2 cellular contexts compared by ENCODE assay signal in the genomic region with DNA sequence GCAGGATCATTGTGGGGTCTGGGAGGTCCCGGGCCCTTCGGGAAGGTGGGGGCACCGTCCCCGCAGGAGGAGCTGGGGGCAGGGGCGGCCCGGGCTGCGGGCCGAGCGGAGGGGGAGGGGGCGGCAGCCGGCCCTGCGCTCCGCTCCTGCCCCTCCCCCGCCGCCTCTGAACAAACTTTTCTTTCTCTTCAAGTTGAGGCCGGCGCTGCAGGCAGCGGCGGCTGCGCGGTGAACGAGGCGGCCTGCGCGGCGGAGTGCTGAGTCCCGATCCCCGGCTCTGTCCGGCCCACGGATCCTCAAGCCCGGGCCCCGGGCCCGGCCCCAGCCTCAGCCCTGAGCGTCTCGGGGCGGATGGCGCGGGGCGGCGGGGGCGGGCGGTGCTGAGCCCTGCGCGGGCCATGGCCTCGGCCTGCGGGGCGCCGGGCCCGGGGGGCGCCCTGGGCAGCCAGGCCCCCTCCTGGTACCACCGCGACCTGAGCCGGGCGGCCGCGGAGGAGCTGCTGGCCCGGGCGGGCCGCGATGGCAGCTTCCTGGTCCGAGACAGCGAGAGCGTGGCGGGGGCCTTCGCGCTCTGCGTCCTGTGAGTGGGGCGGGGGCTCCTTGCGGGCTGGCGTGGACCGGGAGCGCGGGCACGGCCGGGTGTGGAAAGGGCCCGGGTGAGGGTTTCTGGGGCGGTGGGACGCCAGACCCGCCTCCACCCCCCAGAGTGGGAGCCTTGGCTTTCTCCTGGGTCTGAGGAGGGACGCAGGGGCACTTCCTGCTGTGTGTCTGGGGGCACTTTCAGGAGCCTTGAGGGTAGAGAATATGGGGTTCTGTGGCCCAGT.
A peak's percentile ranks its signal among the peaks of the same experiment; 100 is the strongest.
TF ChIP-seq lines count a peak whose summit lies in the region.

A gene with protein sequence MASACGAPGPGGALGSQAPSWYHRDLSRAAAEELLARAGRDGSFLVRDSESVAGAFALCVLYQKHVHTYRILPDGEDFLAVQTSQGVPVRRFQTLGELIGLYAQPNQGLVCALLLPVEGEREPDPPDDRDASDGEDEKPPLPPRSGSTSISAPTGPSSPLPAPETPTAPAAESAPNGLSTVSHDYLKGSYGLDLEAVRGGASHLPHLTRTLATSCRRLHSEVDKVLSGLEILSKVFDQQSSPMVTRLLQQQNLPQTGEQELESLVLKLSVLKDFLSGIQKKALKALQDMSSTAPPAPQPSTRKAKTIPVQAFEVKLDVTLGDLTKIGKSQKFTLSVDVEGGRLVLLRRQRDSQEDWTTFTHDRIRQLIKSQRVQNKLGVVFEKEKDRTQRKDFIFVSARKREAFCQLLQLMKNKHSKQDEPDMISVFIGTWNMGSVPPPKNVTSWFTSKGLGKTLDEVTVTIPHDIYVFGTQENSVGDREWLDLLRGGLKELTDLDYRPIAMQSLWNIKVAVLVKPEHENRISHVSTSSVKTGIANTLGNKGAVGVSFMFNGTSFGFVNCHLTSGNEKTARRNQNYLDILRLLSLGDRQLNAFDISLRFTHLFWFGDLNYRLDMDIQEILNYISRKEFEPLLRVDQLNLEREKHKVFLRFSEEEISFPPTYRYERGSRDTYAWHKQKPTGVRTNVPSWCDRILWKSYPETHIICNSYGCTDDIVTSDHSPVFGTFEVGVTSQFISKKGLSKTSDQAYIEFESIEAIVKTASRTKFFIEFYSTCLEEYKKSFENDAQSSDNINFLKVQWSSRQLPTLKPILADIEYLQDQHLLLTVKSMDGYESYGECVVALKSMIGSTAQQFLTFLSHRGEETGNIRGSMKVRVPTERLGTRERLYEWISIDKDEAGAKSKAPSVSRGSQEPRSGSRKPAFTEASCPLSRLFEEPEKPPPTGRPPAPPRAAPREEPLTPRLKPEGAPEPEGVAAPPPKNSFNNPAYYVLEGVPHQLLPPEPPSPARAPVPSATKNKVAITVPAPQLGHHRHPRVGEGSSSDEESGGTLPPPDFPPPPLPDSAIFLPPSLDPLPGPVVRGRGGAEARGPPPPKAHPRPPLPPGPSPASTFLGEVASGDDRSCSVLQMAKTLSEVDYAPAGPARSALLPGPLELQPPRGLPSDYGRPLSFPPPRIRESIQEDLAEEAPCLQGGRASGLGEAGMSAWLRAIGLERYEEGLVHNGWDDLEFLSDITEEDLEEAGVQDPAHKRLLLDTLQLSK (plus strand): TSS at position 181 of the 824 bp plus-strand sequence. CDS start 218 bp downstream, at position 399.

TF ChIP-seq in SK-N-SH, 30 proteins besides CTCF, POLR2A, EP300 and RAD21:
- TF ChIP-seq, protein P1, sequence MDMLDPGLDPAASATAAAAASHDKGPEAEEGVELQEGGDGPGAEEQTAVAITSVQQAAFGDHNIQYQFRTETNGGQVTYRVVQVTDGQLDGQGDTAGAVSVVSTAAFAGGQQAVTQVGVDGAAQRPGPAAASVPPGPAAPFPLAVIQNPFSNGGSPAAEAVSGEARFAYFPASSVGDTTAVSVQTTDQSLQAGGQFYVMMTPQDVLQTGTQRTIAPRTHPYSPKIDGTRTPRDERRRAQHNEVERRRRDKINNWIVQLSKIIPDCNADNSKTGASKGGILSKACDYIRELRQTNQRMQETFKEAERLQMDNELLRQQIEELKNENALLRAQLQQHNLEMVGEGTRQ (IDR thresholded peaks at IDR 0.05; ENCODE audit: borderline replicate concordance, low read depth, low read length), result no peak
- TF ChIP-seq TAF1 (IDR thresholded peaks at IDR 0.05; ENCODE audit: borderline replicate concordance, low read depth, low read length), result peak; percentile 27; the same call in 1 of the 2 replicates
- TF ChIP-seq FOXJ3 (CRISPR knock-in tag; IDR thresholded peaks at IDR 0.05), result no peak
- TF ChIP-seq, protein P2, sequence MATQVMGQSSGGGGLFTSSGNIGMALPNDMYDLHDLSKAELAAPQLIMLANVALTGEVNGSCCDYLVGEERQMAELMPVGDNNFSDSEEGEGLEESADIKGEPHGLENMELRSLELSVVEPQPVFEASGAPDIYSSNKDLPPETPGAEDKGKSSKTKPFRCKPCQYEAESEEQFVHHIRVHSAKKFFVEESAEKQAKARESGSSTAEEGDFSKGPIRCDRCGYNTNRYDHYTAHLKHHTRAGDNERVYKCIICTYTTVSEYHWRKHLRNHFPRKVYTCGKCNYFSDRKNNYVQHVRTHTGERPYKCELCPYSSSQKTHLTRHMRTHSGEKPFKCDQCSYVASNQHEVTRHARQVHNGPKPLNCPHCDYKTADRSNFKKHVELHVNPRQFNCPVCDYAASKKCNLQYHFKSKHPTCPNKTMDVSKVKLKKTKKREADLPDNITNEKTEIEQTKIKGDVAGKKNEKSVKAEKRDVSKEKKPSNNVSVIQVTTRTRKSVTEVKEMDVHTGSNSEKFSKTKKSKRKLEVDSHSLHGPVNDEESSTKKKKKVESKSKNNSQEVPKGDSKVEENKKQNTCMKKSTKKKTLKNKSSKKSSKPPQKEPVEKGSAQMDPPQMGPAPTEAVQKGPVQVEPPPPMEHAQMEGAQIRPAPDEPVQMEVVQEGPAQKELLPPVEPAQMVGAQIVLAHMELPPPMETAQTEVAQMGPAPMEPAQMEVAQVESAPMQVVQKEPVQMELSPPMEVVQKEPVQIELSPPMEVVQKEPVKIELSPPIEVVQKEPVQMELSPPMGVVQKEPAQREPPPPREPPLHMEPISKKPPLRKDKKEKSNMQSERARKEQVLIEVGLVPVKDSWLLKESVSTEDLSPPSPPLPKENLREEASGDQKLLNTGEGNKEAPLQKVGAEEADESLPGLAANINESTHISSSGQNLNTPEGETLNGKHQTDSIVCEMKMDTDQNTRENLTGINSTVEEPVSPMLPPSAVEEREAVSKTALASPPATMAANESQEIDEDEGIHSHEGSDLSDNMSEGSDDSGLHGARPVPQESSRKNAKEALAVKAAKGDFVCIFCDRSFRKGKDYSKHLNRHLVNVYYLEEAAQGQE (IDR thresholded peaks at IDR 0.05; ENCODE audit: low read depth, low read length), result no peak
- no peak for TF ChIP-seq JUND (IDR thresholded peaks at IDR 0.05)
- TF ChIP-seq POLR2AphosphoS5 (IDR thresholded peaks at IDR 0.05; ENCODE audit: low read depth, low read length), result no peak
- 0 out of 2 replicates have a peak, but pooled peaks have one; percentile 13 for TF ChIP-seq MXI1 (IDR thresholded peaks at IDR 0.05; ENCODE audit: low read depth, low read length)
- no peak for TF ChIP-seq FOXM1 (IDR thresholded peaks at IDR 0.05; ENCODE audit: low read depth)
- no peak for TF ChIP-seq TEAD4 (IDR thresholded peaks at IDR 0.05; ENCODE audit: borderline replicate concordance, insufficient read depth)
- no peak for TF ChIP-seq RCOR1 (IDR thresholded peaks at IDR 0.05; ENCODE audit: low read length)
- TF ChIP-seq CHD2 (IDR thresholded peaks at IDR 0.05; ENCODE audit: low read length, partially characterized antibody), result peak; percentile 70
- no peak for TF ChIP-seq RFX5 (IDR thresholded peaks at IDR 0.05; ENCODE audit: low read length)
- TF ChIP-seq YY1 (IDR thresholded peaks at IDR 0.05; ENCODE audit: low read depth), result no peak

TF ChIP-seq in SK-N-SH treated with all-trans-retinoic acid at 6 μM for 48 hours, 23 proteins besides CTCF, POLR2A, EP300 and RAD21:
- TF ChIP-seq, protein P3, sequence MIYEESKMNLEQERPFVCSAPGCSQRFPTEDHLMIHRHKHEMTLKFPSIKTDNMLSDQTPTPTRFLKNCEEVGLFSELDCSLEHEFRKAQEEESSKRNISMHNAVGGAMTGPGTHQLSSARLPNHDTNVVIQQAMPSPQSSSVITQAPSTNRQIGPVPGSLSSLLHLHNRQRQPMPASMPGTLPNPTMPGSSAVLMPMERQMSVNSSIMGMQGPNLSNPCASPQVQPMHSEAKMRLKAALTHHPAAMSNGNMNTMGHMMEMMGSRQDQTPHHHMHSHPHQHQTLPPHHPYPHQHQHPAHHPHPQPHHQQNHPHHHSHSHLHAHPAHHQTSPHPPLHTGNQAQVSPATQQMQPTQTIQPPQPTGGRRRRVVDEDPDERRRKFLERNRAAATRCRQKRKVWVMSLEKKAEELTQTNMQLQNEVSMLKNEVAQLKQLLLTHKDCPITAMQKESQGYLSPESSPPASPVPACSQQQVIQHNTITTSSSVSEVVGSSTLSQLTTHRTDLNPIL (CRISPR knock-in tag; IDR thresholded peaks at IDR 0.05; ENCODE audit: low read depth), result no peak
- TF ChIP-seq, protein P4, sequence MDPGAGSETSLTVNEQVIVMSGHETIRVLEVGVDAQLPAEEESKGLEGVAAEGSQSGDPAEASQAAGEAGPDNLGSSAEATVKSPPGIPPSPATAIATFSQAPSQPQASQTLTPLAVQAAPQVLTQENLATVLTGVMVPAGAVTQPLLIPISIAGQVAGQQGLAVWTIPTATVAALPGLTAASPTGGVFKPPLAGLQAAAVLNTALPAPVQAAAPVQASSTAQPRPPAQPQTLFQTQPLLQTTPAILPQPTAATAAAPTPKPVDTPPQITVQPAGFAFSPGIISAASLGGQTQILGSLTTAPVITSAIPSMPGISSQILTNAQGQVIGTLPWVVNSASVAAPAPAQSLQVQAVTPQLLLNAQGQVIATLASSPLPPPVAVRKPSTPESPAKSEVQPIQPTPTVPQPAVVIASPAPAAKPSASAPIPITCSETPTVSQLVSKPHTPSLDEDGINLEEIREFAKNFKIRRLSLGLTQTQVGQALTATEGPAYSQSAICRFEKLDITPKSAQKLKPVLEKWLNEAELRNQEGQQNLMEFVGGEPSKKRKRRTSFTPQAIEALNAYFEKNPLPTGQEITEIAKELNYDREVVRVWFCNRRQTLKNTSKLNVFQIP (CRISPR knock-in tag; IDR thresholded peaks at IDR 0.05; ENCODE audit: borderline replicate concordance, low read depth), result no peak
- TF ChIP-seq ZC3H10 (CRISPR knock-in tag; IDR thresholded peaks at IDR 0.05) (no peak), ZNF70 (CRISPR knock-in tag; IDR thresholded peaks at IDR 0.05) (no peak), OSR1 (CRISPR knock-in tag; IDR thresholded peaks at IDR 0.05) (no peak), PPARA (CRISPR knock-in tag; IDR thresholded peaks at IDR 0.05; ENCODE audit: borderline replicate concordance) (no peak), SNAI2 (CRISPR knock-in tag; IDR thresholded peaks at IDR 0.05) (no peak), ZFP3 (CRISPR knock-in tag; IDR thresholded peaks at IDR 0.05) (no peak)
- TF ChIP-seq, protein P5, sequence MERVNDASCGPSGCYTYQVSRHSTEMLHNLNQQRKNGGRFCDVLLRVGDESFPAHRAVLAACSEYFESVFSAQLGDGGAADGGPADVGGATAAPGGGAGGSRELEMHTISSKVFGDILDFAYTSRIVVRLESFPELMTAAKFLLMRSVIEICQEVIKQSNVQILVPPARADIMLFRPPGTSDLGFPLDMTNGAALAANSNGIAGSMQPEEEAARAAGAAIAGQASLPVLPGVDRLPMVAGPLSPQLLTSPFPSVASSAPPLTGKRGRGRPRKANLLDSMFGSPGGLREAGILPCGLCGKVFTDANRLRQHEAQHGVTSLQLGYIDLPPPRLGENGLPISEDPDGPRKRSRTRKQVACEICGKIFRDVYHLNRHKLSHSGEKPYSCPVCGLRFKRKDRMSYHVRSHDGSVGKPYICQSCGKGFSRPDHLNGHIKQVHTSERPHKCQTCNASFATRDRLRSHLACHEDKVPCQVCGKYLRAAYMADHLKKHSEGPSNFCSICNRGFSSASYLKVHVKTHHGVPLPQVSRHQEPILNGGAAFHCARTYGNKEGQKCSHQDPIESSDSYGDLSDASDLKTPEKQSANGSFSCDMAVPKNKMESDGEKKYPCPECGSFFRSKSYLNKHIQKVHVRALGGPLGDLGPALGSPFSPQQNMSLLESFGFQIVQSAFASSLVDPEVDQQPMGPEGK (CRISPR knock-in tag; IDR thresholded peaks at IDR 0.05; ENCODE audit: borderline replicate concordance), result no peak
